In the genomic region with DNA sequence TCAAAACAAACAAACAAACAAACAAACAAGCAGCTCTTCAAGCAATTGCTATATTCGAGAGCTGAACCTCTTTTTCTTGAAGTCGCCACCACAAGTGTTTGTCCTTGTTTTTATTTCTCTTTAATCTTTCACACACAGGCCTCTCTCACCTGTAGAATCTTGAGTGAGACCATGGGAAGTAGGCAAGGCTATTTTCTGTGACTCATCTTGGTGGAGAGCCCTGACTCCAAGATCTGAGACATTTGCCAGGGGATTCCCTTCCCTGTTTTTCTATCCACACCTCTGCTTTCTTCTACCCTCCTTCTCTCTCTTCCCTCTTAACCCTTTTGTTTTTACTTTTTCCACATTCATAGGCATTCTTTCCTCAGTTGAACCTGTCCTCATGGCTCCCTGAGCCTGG, we compare ENCODE assay signal across 1 cellular context.
TF ChIP-seq lines count a peak whose summit lies in the region.

No MANE protein-coding gene starts in this region.

TF ChIP-seq in SK-N-SH, 30 proteins besides CTCF, POLR2A, EP300 and RAD21:
- TF ChIP-seq RCOR1 (IDR thresholded peaks at IDR 0.05; ENCODE audit: low read length) (no peak), ZBTB33 (IDR thresholded peaks at IDR 0.05; ENCODE audit: borderline replicate concordance, low read depth) (no peak), YY1 (IDR thresholded peaks at IDR 0.05; ENCODE audit: low read depth) (no peak), SMC3 (IDR thresholded peaks at IDR 0.05; ENCODE audit: low read depth, low read length) (no peak), NFIC (IDR thresholded peaks at IDR 0.05; ENCODE audit: borderline replicate concordance) (peak; percentile 8; the same call in 1 of the 2 replicates), FOXJ3 (CRISPR knock-in tag; IDR thresholded peaks at IDR 0.05) (no peak), TAF1 (IDR thresholded peaks at IDR 0.05; ENCODE audit: borderline replicate concordance, low read depth, low read length) (no peak), FOSL2 (IDR thresholded peaks at IDR 0.05; ENCODE audit: borderline replicate concordance, low read depth) (peak; percentile 46; the same call in 1 of the 2 replicates), POLR2AphosphoS5 (IDR thresholded peaks at IDR 0.05; ENCODE audit: low read depth, low read length) (no peak)
- TF ChIP-seq, protein P1, sequence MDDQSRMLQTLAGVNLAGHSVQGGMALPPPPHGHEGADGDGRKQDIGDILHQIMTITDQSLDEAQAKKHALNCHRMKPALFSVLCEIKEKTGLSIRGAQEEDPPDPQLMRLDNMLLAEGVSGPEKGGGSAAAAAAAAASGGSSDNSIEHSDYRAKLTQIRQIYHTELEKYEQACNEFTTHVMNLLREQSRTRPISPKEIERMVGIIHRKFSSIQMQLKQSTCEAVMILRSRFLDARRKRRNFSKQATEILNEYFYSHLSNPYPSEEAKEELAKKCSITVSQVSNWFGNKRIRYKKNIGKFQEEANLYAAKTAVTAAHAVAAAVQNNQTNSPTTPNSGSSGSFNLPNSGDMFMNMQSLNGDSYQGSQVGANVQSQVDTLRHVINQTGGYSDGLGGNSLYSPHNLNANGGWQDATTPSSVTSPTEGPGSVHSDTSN (IDR thresholded peaks at IDR 0.05) = no peak
- TF ChIP-seq, protein P2, sequence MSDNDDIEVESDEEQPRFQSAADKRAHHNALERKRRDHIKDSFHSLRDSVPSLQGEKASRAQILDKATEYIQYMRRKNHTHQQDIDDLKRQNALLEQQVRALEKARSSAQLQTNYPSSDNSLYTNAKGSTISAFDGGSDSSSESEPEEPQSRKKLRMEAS (IDR thresholded peaks at IDR 0.05; ENCODE audit: low read depth) = no peak
